In genomic region chr3:42115223-42115622, GRCh38 we compare ENCODE assay signal across 1 cellular context.
TF ChIP-seq lines count a peak whose summit lies in the region.

No MANE protein-coding gene starts in this region.

TF ChIP-seq in WTC11, 78 proteins besides CTCF, POLR2A, EP300 and RAD21 (continued from another document):
- TF ChIP-seq GABPB1 (CRISPR knock-in tag; IDR thresholded peaks at IDR 0.05): no peak
- TF ChIP-seq, protein P1, sequence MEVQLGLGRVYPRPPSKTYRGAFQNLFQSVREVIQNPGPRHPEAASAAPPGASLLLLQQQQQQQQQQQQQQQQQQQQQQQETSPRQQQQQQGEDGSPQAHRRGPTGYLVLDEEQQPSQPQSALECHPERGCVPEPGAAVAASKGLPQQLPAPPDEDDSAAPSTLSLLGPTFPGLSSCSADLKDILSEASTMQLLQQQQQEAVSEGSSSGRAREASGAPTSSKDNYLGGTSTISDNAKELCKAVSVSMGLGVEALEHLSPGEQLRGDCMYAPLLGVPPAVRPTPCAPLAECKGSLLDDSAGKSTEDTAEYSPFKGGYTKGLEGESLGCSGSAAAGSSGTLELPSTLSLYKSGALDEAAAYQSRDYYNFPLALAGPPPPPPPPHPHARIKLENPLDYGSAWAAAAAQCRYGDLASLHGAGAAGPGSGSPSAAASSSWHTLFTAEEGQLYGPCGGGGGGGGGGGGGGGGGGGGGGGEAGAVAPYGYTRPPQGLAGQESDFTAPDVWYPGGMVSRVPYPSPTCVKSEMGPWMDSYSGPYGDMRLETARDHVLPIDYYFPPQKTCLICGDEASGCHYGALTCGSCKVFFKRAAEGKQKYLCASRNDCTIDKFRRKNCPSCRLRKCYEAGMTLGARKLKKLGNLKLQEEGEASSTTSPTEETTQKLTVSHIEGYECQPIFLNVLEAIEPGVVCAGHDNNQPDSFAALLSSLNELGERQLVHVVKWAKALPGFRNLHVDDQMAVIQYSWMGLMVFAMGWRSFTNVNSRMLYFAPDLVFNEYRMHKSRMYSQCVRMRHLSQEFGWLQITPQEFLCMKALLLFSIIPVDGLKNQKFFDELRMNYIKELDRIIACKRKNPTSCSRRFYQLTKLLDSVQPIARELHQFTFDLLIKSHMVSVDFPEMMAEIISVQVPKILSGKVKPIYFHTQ (CRISPR knock-in tag; IDR thresholded peaks at IDR 0.05): no peak
- TF ChIP-seq, protein P2, sequence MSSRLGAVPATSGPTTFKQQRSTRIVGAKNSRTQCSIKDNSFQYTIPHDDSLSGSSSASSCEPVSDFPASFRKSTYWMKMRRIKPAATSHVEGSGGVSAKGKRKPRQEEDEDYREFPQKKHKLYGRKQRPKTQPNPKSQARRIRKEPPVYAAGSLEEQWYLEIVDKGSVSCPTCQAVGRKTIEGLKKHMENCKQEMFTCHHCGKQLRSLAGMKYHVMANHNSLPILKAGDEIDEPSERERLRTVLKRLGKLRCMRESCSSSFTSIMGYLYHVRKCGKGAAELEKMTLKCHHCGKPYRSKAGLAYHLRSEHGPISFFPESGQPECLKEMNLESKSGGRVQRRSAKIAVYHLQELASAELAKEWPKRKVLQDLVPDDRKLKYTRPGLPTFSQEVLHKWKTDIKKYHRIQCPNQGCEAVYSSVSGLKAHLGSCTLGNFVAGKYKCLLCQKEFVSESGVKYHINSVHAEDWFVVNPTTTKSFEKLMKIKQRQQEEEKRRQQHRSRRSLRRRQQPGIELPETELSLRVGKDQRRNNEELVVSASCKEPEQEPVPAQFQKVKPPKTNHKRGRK (CRISPR knock-in tag; IDR thresholded peaks at IDR 0.05; ENCODE audit: borderline replicate concordance): no peak
TF ChIP-seq in WTC11: peak in this region for 0.
